29 cellular contexts compared by ENCODE assay signal in genomic region chr1:145868232-145868631, GRCh38. TPM values are rescaled to one million over a fixed set of nuclear protein-coding genes. Genes with fewer than 3 reads are reported as not detected.
"Had no signal": no experiment of that assay in that cellular context is flagged by ENCODE, and none has a peak within 500 bp of the region (broad histone marks: within the 10 kb centered on the region; RNA-seq: fewer than 3 reads in every experiment).

No MANE protein-coding gene starts in this region.

- H3K27ac Mint-ChIP-seq: dendritic cell treated with granulocyte-macrophage colony-stimulating factor and Interleukin-4, amounts not matched to agents 40 ng/mL and 50 ng/mL, for 4 days; effector memory CD8-positive, alpha-beta T cell; endodermal cell; naive thymus-derived CD4-positive, alpha-beta T cell had no signal

- H3K4me3 ChIP-seq: colonic mucosa, dorsolateral prefrontal cortex, esophagus squamous epithelium, gastrocnemius medialis, heart right ventricle, left ventricle myocardium inferior, lower lobe of right lung had no signal

- ATAC-seq: effector memory CD8-positive, alpha-beta T cell; esophagus mucosa; gastrocnemius medialis; heart right ventricle; left colon; left lobe of liver; lower lobe of right lung; naive thymus-derived CD4-positive, alpha-beta T cell had no signal

- H3K36me3 ChIP-seq: colonic mucosa, left ventricle myocardium inferior, lower lobe of right lung had no signal

- DNase-seq: colonic mucosa; cortex of kidney; dorsolateral prefrontal cortex; effector CD8-positive, alpha-beta T cell; effector memory CD8-positive, alpha-beta T cell; endodermal cell; erythroblast; esophagus squamous epithelium; foreskin fibroblast; foreskin melanocyte; gastrocnemius medialis; glutamatergic neuron; head of caudate nucleus; heart right ventricle; hippocampal formation; islet precursor cell; kidney; kidney glomerular epithelial cell; left colon; left ventricle myocardium inferior; lower lobe of right lung; mesenchymal stem cell; midbrain; naive thymus-derived CD4-positive, alpha-beta T cell had no signal

- H3K27ac ChIP-seq: colonic mucosa, dorsolateral prefrontal cortex, epithelial cell of prostate, esophagus squamous epithelium, gastrocnemius medialis, heart right ventricle, left ventricle myocardium inferior, lower lobe of right lung had no signal

- H3K4me3 Mint-ChIP-seq: dendritic cell treated with granulocyte-macrophage colony-stimulating factor and Interleukin-4, amounts not matched to agents 40 ng/mL and 50 ng/mL, for 4 days; effector memory CD8-positive, alpha-beta T cell; endodermal cell; naive thymus-derived CD4-positive, alpha-beta T cell had no signal

- H3K9me3 ChIP-seq: colonic mucosa, esophagus squamous epithelium, gastrocnemius medialis, heart right ventricle, left ventricle myocardium inferior, lower lobe of right lung had no signal

- H3K9me3 Mint-ChIP-seq: dendritic cell treated with granulocyte-macrophage colony-stimulating factor and Interleukin-4, amounts not matched to agents 40 ng/mL and 50 ng/mL, for 4 days; effector memory CD8-positive, alpha-beta T cell; endodermal cell; naive thymus-derived CD4-positive, alpha-beta T cell had no signal

RNA-seq across cellular contexts. Expression of gene ANKRD35, which starts 17.4 kb away (rescaled TPM):
- total RNA-seq: mononuclear cell had no signal
